In genomic region chr4:75673959-75674328, GRCh38 we compare ENCODE assay signal across 8 cellular contexts. TPM values are rescaled to one million over a fixed set of nuclear protein-coding genes. Genes with fewer than 3 reads are reported as not detected.
DNase-seq lines count a peak whose midpoint lies in the region; ATAC-seq and TF ChIP-seq lines count a peak whose summit lies in the region.

No MANE protein-coding gene starts in this region.

- H4K8ac ChIP-seq in mesenchymal stem cell (ENCODE audit: low read length) = peak overlapping the region; percentile 76

- peaks cover 9% of the 10 kb centered on the region for H3K79me1 ChIP-seq in mesenchymal stem cell (replicated peaks; ENCODE audit: low read length, poor library complexity, severe bottlenecking)

- H3K36me3 ChIP-seq in left ventricle myocardium inferior = no peaks in the 10 kb centered on the region
- H3K36me3 ChIP-seq in brain microvascular endothelial cell (replicated peaks) = no peaks in the 10 kb centered on the region
- no peaks in the 10 kb centered on the region for H3K36me3 ChIP-seq in mesenchymal stem cell (ENCODE audit: control insufficient read depth in 1 of 2, insufficient read depth in 2 of 2, low read depth in 1 of 2, low read length in 2 of 2)

- H3K27me3 ChIP-seq in left ventricle myocardium inferior (ENCODE audit: low read depth) (no peaks in the 10 kb centered on the region), brain microvascular endothelial cell (replicated peaks) (no peaks in the 10 kb centered on the region), mesenchymal stem cell (ENCODE audit: control insufficient read depth in 1 of 2, insufficient read depth in 1 of 2, low read length in 2 of 2) (no peaks in the 10 kb centered on the region)

- peak overlapping the region in 1 of 2 experiments; percentile 67 for H2BK12ac ChIP-seq in mesenchymal stem cell (ENCODE audit: low read length in 2 of 2)

- in situ Hi-C loops in brain microvascular endothelial cell (cut with HindIII; ENCODE audit: low pct_ligation_motif_present, low sequenced_read_pairs) = no loop called here

- WGBS in mesenchymal stem cell = 73% methylated on average over 4 of the region's 5 CpGs

- H3K4me1 ChIP-seq in left ventricle myocardium inferior (peaks cover 50% of the 10 kb centered on the region), mesenchymal stem cell (ENCODE audit: control insufficient read depth, insufficient read depth, low read depth, low read length) (no peaks in the 10 kb centered on the region)

- H3K4ac ChIP-seq in mesenchymal stem cell (ENCODE audit: low read depth in 1 of 2, low read length in 2 of 2) = peak overlapping the region in 1 of 2 experiments; percentile 74

- H2BK15ac ChIP-seq in mesenchymal stem cell (ENCODE audit: low read depth, poor library complexity, severe bottlenecking) = no peak overlapping the region

- peak overlapping the region; percentile 98 for H3K9ac ChIP-seq in mesenchymal stem cell (ENCODE audit: low read length)

- H3K14ac ChIP-seq in mesenchymal stem cell (ENCODE audit: low read length in 2 of 2) = no peak overlapping the region

- no peak overlapping the region for H2BK120ac ChIP-seq in mesenchymal stem cell (ENCODE audit: low read depth, low read length)

- H3K9me3 ChIP-seq in left ventricle myocardium inferior (replicated peaks) (no peaks in the 10 kb centered on the region), mesenchymal stem cell (ENCODE audit: control insufficient read depth, low read length) (no peaks in the 10 kb centered on the region)

- no peak overlapping the region for H2BK5ac ChIP-seq in mesenchymal stem cell (ENCODE audit: low read depth, low read length, poor library complexity, severe bottlenecking)

- peak overlapping the region; percentile 64 for H3K4me2 ChIP-seq in mesenchymal stem cell (ENCODE audit: low read length, poor library complexity, severe bottlenecking)

- H4K91ac ChIP-seq in mesenchymal stem cell (ENCODE audit: low read length) = no peak overlapping the region

- no peak overlapping the region for H3K23ac ChIP-seq in mesenchymal stem cell (ENCODE audit: low read length in 2 of 2)

- no peak overlapping the region for H2AK5ac ChIP-seq in mesenchymal stem cell (ENCODE audit: low read length, severe bottlenecking)

- no peak for ATAC-seq in Right ventricle myocardium superior (ENCODE audit: poor library complexity)
- ATAC-seq in GM18520 (IDR thresholded peaks at IDR 0.05; ENCODE audit: unreplicated experiment) = no peak

- H3K4me3 ChIP-seq in left ventricle myocardium inferior = peak overlapping the region; percentile 97
- peak overlapping the region; percentile 99 for H3K4me3 ChIP-seq in brain microvascular endothelial cell (ENCODE audit: low read depth, low read length)
- peak overlapping the region in 1 of 2 experiments; percentile 99 for H3K4me3 ChIP-seq in mesenchymal stem cell (ENCODE audit: insufficient read depth in 1 of 2, low read depth in 1 of 2, low read length in 2 of 2)

- no peak overlapping the region for H2AFZ ChIP-seq in mesenchymal stem cell (ENCODE audit: low read depth, low read length)

- intact Hi-C loops in left ventricle myocardium inferior (cut with micrococcal nuclease) (loop anchor here (5.0 kb wide), 1 partner anchor 48 kb away; the partner anchor contains the start of gene USO1), Right ventricle myocardium superior (cut with DNase I) (loop anchor here (2.0 kb wide), 1 partner anchor 51 kb away; the partner anchor contains the start of gene USO1)

- H3K27ac ChIP-seq in left ventricle myocardium inferior (replicated peaks) (peak overlapping the region; percentile 96), brain microvascular endothelial cell (peak overlapping the region; percentile 83), mesenchymal stem cell (ENCODE audit: low read length, poor library complexity, severe bottlenecking) (peak overlapping the region; percentile 56)

- peak overlapping the region in 1 of 2 experiments; percentile 7 for H3K18ac ChIP-seq in mesenchymal stem cell (ENCODE audit: low read depth in 1 of 2, low read length in 2 of 2)

- no peak for TF ChIP-seq CTCF in left ventricle myocardium inferior (IDR thresholded peaks at IDR 0.05; ENCODE audit: borderline replicate concordance)
- no peak for TF ChIP-seq CTCF in brain microvascular endothelial cell (IDR thresholded peaks at IDR 0.05; ENCODE audit: low read depth, low read length, missing control alignments)

- DNase-seq in left ventricle myocardium inferior (no peak), Right ventricle myocardium superior (no peak), brain microvascular endothelial cell (peak; percentile 14), mesenchymal stem cell (no peak), Ammon's horn (ENCODE audit: low spot score) (no peak), NCI-H2171 treated with DMSO at 0.1 percent for 48 hours (lab: John Stamatoyannopoulos, UW) (no peak), GDM1 (lab: John Stamatoyannopoulos, UW) (no peak)

RNA-seq across cellular contexts. Expression of gene G3BP2, which starts 0.7 kb away (rescaled TPM):
- total RNA-seq in left ventricle myocardium inferior (71.2 TPM), Right ventricle myocardium superior (69.2 TPM)
- 99.9 TPM for polyA plus RNA-seq in mesenchymal stem cell (2013, experiment 1 of 2)
- 101 TPM for polyA plus RNA-seq in mesenchymal stem cell (2013, experiment 2 of 2)

RNA-seq across cellular contexts. Expression of gene CDKL2, which starts 43.6 kb away (rescaled TPM):
- total RNA-seq in left ventricle myocardium inferior (0.11 TPM), Right ventricle myocardium superior (0.13 TPM)
- polyA plus RNA-seq in mesenchymal stem cell (2013, experiment 1 of 2) = 1.6 TPM
- 1.5 TPM for polyA plus RNA-seq in mesenchymal stem cell (2013, experiment 2 of 2)

RNA-seq across cellular contexts. Expression of gene USO1, which starts 50.4 kb away (rescaled TPM):
- total RNA-seq in left ventricle myocardium inferior (84.3 TPM), Right ventricle myocardium superior (87.7 TPM)
- polyA plus RNA-seq in mesenchymal stem cell (2013, experiment 1 of 2) = 68.2 TPM
- polyA plus RNA-seq in mesenchymal stem cell (2013, experiment 2 of 2) = 72.2 TPM
